Comparison of ENCODE assay signal across 25 cellular contexts in genomic region chr4:74821541-74821940, GRCh38. TPM values are rescaled to one million over a fixed set of nuclear protein-coding genes. Genes with fewer than 3 reads are reported as not detected.
"Had no signal": no experiment of that assay in that cellular context is flagged by ENCODE, and none has a peak within 500 bp of the region (broad histone marks: within the 10 kb centered on the region; RNA-seq: fewer than 3 reads in every experiment).

No MANE protein-coding gene starts in this region.

- H3K4me3 ChIP-seq: MG63, SJSA1, SK-N-MC had no signal

- H3K27ac ChIP-seq: SJSA1, SK-N-MC had no signal

- DNase-seq: IMR-90, Karpas-422, KG1, MG63, NCI-H1092, NCI-H1105 treated with DMSO at 0.1 percent for 48 hours, NCI-H1417 treated with DMSO at 0.1 percent for 48 hours, NCI-H146, NCI-H1694 treated with DMSO at 0.1 percent for 48 hours, NCI-H1930, NCI-H2081, NCI-H2107, NCI-H226, NCI-H446, NCI-H510A, NCI-H524 treated with DMSO at 0.1 percent for 48 hours, NCI-H69, NCI-H774, Right ventricle myocardium superior, RPMI8226, SIG-M5 had no signal

- H3K4me1 ChIP-seq: SJSA1 had no signal

- H3K9me3 ChIP-seq: MG63, SJSA1 had no signal

- FAIRE-seq: HepG2, RCC 7860 had no signal

- H3K27me3 ChIP-seq: MG63, SJSA1 had no signal

- H3K36me3 ChIP-seq: MG63, SJSA1 had no signal

RNA-seq across cellular contexts. Expression of gene BTC, which starts 27.2 kb away (rescaled TPM):
- total RNA-seq: HepG2, IMR-90, Right ventricle myocardium superior, SJSA1 had no signal
- polyA plus RNA-seq: HepG2, IMR-90 had no signal
